In the genomic region with DNA sequence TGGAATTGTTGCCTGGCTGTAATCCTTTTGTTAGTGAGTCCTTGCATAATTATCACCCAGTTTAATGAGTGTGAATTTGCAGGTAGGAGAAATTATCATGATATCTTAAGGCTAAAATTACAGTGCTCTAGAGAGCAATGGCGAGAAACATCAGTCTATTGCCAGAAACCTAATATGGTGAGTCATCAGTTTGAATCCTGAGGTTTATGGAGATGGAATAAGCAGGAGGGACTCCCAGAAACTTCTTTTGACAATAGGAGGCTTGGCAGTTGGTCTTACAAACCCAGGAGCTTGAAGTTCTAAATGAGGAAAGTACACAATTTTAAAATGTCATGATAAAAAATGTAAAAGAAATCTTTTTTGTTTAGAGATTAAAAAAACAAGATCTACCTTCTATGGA, we compare ENCODE assay signal across 19 cellular contexts. TPM values are rescaled to one million over a fixed set of nuclear protein-coding genes. Genes with fewer than 3 reads are reported as not detected.
DNase-seq lines count a peak whose midpoint lies in the region; TF ChIP-seq lines count a peak whose summit lies in the region.
"Had no signal": no experiment of that assay in that cellular context is flagged by ENCODE, and none has a peak within 500 bp of the region (broad histone marks: within the 10 kb centered on the region; RNA-seq: fewer than 3 reads in every experiment).

No MANE protein-coding gene starts in this region.

- H2AFZ ChIP-seq in mammary epithelial cell (ENCODE audit: low read depth, low read length), result no peak overlapping the region
- no peak overlapping the region for H2AFZ ChIP-seq in mesenchymal stem cell (ENCODE audit: low read depth, low read length)

- in situ Hi-C loops in mammary epithelial cell (cut with MboI; ENCODE audit: low sequenced_read_pairs in 2 of 2), result no loop called here

- H2BK120ac ChIP-seq in mesenchymal stem cell (ENCODE audit: low read depth, low read length), result no peak overlapping the region

- intact Hi-C loops in mammary epithelial cell (cut with micrococcal nuclease), result no loop called here

- no peak overlapping the region for H2BK12ac ChIP-seq in mesenchymal stem cell (ENCODE audit: low read length in 2 of 2)

- dilution Hi-C loops in mammary epithelial cell (cut with HindIII; ENCODE audit: low sequenced_read_pairs), result no loop called here

- H3K9ac ChIP-seq in mammary epithelial cell (ENCODE audit: insufficient read depth, low read length) (no peak overlapping the region), mesenchymal stem cell (ENCODE audit: low read length) (no peak overlapping the region)

- no peak overlapping the region for H4K8ac ChIP-seq in mesenchymal stem cell (ENCODE audit: low read length)

- H3K79me1 ChIP-seq in mesenchymal stem cell (replicated peaks; ENCODE audit: low read length, poor library complexity, severe bottlenecking), result no peaks in the 10 kb centered on the region

- peak; percentile 24 for DNase-seq in Daoy (ENCODE audit: low read depth)
- peak; percentile 58 for DNase-seq in LHCN-M2 (ENCODE audit: low read depth)
- peak; percentile 50 for DNase-seq in mammary epithelial cell
- DNase-seq in mesenchymal stem cell, result peak; percentile 6
- no peak for DNase-seq in NCI-H2196 treated with DMSO at 0.1 percent for 48 hours (lab: John Stamatoyannopoulos, UW; ENCODE audit: unreplicated experiment)
- DNase-seq in DMS53 (lab: John Stamatoyannopoulos, UW), result no peak
- no peak for DNase-seq in SW480 (ENCODE audit: low spot score)
- DNase-seq in anterior cingulate cortex (lab: John Stamatoyannopoulos, UW), result no peak
- DNase-seq: activated CD4-positive, alpha-beta T cell treated with anti-CD3 and anti-CD28 coated beads, Interleukin-2, amount 10 ng/mL, durations not matched to agents 24 days and 14 days; activated effector memory CD4-positive, alpha-beta T cell treated with Interleukin-2 at 50 U/mL for 16 hours; amygdala; glutamatergic neuron; left ventricle myocardium inferior; NCI-H2029; NCI-H510A; nucleus accumbens; SW 1271; upper lobe of right lung had no signal

- H2BK5ac ChIP-seq in mesenchymal stem cell (ENCODE audit: low read depth, low read length, poor library complexity, severe bottlenecking), result no peak overlapping the region

- no peak overlapping the region for H4K91ac ChIP-seq in mesenchymal stem cell (ENCODE audit: low read length)

- no peak overlapping the region for H3K4me2 ChIP-seq in mammary epithelial cell (ENCODE audit: insufficient read depth, low read depth, low read length)
- H3K4me2 ChIP-seq in mesenchymal stem cell (ENCODE audit: low read length, poor library complexity, severe bottlenecking), result no peak overlapping the region

- H3K27ac ChIP-seq in mammary epithelial cell (ENCODE audit: insufficient read depth, low read depth, low read length), result no peak overlapping the region
- H3K27ac ChIP-seq in mesenchymal stem cell (ENCODE audit: low read length, poor library complexity, severe bottlenecking), result no peak overlapping the region
- H3K27ac ChIP-seq: left ventricle myocardium inferior, right atrium auricular region, upper lobe of right lung had no signal

- no peak overlapping the region for H3K14ac ChIP-seq in mesenchymal stem cell (ENCODE audit: low read length in 2 of 2)

- WGBS in mammary epithelial cell (ENCODE audit: low coverage, missing lambda C conversion rate), result 94% methylated on average over 1 of the region's 1 CpG
- WGBS in mesenchymal stem cell, result 98% methylated on average over 1 of the region's 1 CpG

- TF ChIP-seq CTCF in mammary epithelial cell (conservative IDR thresholded peaks at IDR 0.05 in 1 of 2, IDR thresholded peaks at IDR 0.05 in 1 of 2; ENCODE audit: extremely low read depth in 1 of 2, insufficient read depth in 1 of 2, low read depth in 1 of 2, low read length in 2 of 2), result no peak

- no peak overlapping the region for H3K18ac ChIP-seq in mesenchymal stem cell (ENCODE audit: low read depth in 1 of 2, low read length in 2 of 2)

- H2BK15ac ChIP-seq in mesenchymal stem cell (ENCODE audit: low read depth, poor library complexity, severe bottlenecking), result no peak overlapping the region

- no peak overlapping the region for H3K4ac ChIP-seq in mesenchymal stem cell (ENCODE audit: low read depth in 1 of 2, low read length in 2 of 2)

- H3K27me3 ChIP-seq in mammary epithelial cell (ENCODE audit: insufficient read depth, low read length) (no peaks in the 10 kb centered on the region), mesenchymal stem cell (ENCODE audit: control insufficient read depth in 1 of 2, insufficient read depth in 1 of 2, low read length in 2 of 2) (no peaks in the 10 kb centered on the region)
- H3K27me3 ChIP-seq: right atrium auricular region, upper lobe of right lung had no signal

- H3K4me3 ChIP-seq in mammary epithelial cell (replicated peaks in 1 of 3; ENCODE audit: insufficient read depth in 1 of 3, low read depth in 2 of 3, low read length in 3 of 3), result no peak overlapping the region
- no peak overlapping the region for H3K4me3 ChIP-seq in mesenchymal stem cell (ENCODE audit: insufficient read depth in 1 of 2, low read depth in 1 of 2, low read length in 2 of 2)
- H3K4me3 ChIP-seq: left ventricle myocardium inferior, right atrium auricular region, upper lobe of right lung had no signal

- H2AK5ac ChIP-seq in mesenchymal stem cell (ENCODE audit: low read length, severe bottlenecking), result no peak overlapping the region

- BruUV-seq in mammary epithelial cell (replicated peaks; lab: Mats Ljungman, UMichigan), result no TSS peak

- H3K79me2 ChIP-seq in mammary epithelial cell (ENCODE audit: insufficient read depth, low read length), result no peaks in the 10 kb centered on the region

- no peak overlapping the region for H3K23ac ChIP-seq in mesenchymal stem cell (ENCODE audit: low read length in 2 of 2)

- H3K36me3 ChIP-seq in mammary epithelial cell (ENCODE audit: insufficient read depth, low read length) (no peaks in the 10 kb centered on the region), mesenchymal stem cell (ENCODE audit: control insufficient read depth in 1 of 2, insufficient read depth in 2 of 2, low read depth in 1 of 2, low read length in 2 of 2) (no peaks in the 10 kb centered on the region)
- H3K36me3 ChIP-seq: left ventricle myocardium inferior, right atrium auricular region, upper lobe of right lung had no signal

- no peaks in the 10 kb centered on the region for H4K20me1 ChIP-seq in mammary epithelial cell (ENCODE audit: insufficient read depth, low read length)

- H3K9me3 ChIP-seq in mammary epithelial cell (replicated peaks; ENCODE audit: insufficient read depth, low read length) (no peaks in the 10 kb centered on the region), mesenchymal stem cell (ENCODE audit: control insufficient read depth, low read length) (no peaks in the 10 kb centered on the region)
- H3K9me3 ChIP-seq: left ventricle myocardium inferior, right atrium auricular region, upper lobe of right lung had no signal

- CTCF ChIA-PET in mammary epithelial cell (lab: Charles Lee; ENCODE audit: low non-redundant PET), result no interaction called here

- H3K4me1 ChIP-seq in mammary epithelial cell (ENCODE audit: insufficient read depth, low read length) (no peaks in the 10 kb centered on the region), mesenchymal stem cell (ENCODE audit: control insufficient read depth, insufficient read depth, low read depth, low read length) (no peaks in the 10 kb centered on the region)
- H3K4me1 ChIP-seq: left ventricle myocardium inferior, right atrium auricular region had no signal

RNA-seq across cellular contexts. Expression of gene CRADD, which starts 31.5 kb away (rescaled TPM):
- total RNA-seq in Daoy (2014; rRNA removed; shearing (Covaris generic)), result 12.6 and 16.9 TPM in 2 replicates
- total RNA-seq in LHCN-M2 (2014; rRNA removed) (12.6 and 16.9 TPM in 2 replicates), mammary epithelial cell (10 to 100 TPM; 13.3 to 14.2 TPM)
- polyA plus RNA-seq in LHCN-M2 (2012), result 9.6 TPM
- polyA plus RNA-seq in mammary epithelial cell, result 9.5 TPM
- polyA minus RNA-seq in mammary epithelial cell, result not detected
- polyA plus RNA-seq in mesenchymal stem cell (2013, experiment 1 of 2), result 9.1 TPM
- polyA plus RNA-seq in mesenchymal stem cell (2013, experiment 2 of 2), result 8.8 TPM

Comparison
In these comparisons a context has a peak if more than half of its experiments do, and no peak if none do; other contexts are left out.
1. DNase-seq: peak in Daoy (single experiment), LHCN-M2 (single experiment), mammary epithelial cell (single experiment) and mesenchymal stem cell (single experiment); none in NCI-H2196 treated with DMSO at 0.1 percent for 48 hours (single experiment), DMS53 (single experiment), SW480 (single experiment) and anterior cingulate cortex (0 of 58).